In the genomic region with DNA sequence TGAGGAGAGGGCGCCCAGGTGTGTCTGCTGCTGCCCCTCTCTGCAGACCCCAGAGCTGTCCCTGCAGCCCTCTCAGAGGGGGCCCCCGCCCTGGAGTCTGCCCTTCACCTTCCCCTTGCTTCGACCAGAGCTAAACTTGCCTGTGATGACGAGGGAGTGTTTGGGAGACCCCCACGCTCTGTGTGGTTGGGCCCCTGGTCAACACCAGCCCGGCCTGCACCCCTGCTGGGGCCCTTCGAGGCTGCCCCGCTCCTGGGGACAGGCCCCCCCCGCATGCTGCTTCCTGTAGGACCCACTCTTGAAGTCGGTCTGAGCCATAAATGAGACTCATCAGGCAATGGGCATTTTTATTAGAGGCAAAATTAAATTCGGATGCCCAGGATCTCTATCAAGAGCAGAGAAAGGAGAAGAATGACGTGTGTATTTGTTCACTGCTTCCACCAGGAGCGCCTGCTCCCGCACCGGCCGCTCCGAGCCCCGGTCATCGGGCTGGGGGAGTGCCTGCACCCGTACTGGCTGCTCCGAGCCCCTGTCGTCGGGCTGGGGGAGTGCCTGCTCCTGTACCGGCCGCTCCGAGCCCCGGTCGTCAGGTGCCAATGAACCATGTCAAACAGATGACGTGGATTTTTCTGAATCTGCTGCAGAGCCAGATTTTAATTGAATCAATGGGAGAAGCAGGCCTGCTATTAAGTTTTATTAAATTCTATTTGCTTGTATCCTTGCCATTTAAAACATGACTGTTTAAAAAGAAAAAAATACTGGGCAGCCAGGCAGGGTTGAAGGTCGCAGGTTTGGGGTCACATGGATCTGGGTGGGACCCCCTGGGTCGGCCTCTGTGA, we compare ENCODE assay signal across 24 cellular contexts.
"Had no signal": no experiment of that assay in that cellular context is flagged by ENCODE, and none has a peak within 500 bp of the region (broad histone marks: within the 10 kb centered on the region; RNA-seq: fewer than 3 reads in every experiment).

No MANE protein-coding gene starts in this region.

- ATAC-seq: activated CD4-positive, CD25-positive, alpha-beta regulatory T cell treated with anti-CD3 and anti-CD28 coated beads, Interleukin-2, amount 50 U/mL, for 24 hours; activated CD8-positive, alpha-beta memory T cell treated with anti-CD3 and anti-CD28 coated beads, Interleukin-2, amount 10 ng/mL, durations not matched to agents 7 days and 5 days; effector memory CD8-positive, alpha-beta T cell; heart right ventricle; stimulated activated memory B cell treated with anti-CD40 and anti-IgM and Interleukin-4, amounts not matched to agents 10 μg/mL and 1 μg/mL and 100 μg/mL, for 72 hours; T-cell had no signal

- H3K36me3 ChIP-seq: heart right ventricle, sigmoid colon, stomach, suprapubic skin, transverse colon, uterus had no signal

- H3K27ac ChIP-seq: heart right ventricle, sigmoid colon, stomach, suprapubic skin, transverse colon, uterus, VCaP had no signal

- H3K9me3 ChIP-seq: suprapubic skin, uterus had no signal

- H3K27me3 ChIP-seq: sigmoid colon, uterus had no signal

- H3K4me2 ChIP-seq: smooth muscle cell had no signal

- DNase-seq: activated CD4-positive, alpha-beta memory T cell treated with anti-CD3 and anti-CD28 coated beads, Interleukin-2, amount 10 ng/mL, durations not matched to agents 7 days and 5 days; activated CD4-positive, alpha-beta T cell treated with anti-CD3 and anti-CD28 coated beads, Interleukin-2, amount 10 ng/mL, durations not matched to agents 24 days and 14 days; activated CD8-positive, alpha-beta memory T cell treated with anti-CD3 and anti-CD28 coated beads, Interleukin-2, amount 10 ng/mL, durations not matched to agents 7 days and 5 days; activated effector memory CD4-positive, alpha-beta T cell treated with anti-CD3 and anti-CD28 coated beads, Interleukin-2, amount 50 U/mL, for 16 hours; activated naive CD4-positive, alpha-beta T cell treated with anti-CD3 and anti-CD28 coated beads, Interleukin-2, amount 10 ng/mL, durations not matched to agents 7 days and 5 days; activated T-cell treated with anti-CD3 and anti-CD28 coated beads for 4 hours; anterior cingulate cortex; central memory CD4-positive, alpha-beta T cell; effector memory CD8-positive, alpha-beta T cell; heart right ventricle; kidney; midbrain; retina; sigmoid colon; stimulated activated CD4-positive, alpha-beta T cell treated with anti-CD3 and anti-CD28 coated beads, Interleukin-15, amount 100 ng/mL, for 24 hours; stomach; T-cell; transverse colon; uterus had no signal

- H3K4me3 ChIP-seq: heart right ventricle, sigmoid colon, smooth muscle cell, stomach, suprapubic skin, transverse colon, uterus had no signal
